ENCODE assay signal across 29 cellular contexts in genomic region chr4:32135642-32136041, GRCh38.
DNase-seq lines count a peak whose midpoint lies in the region; ATAC-seq, FAIRE-seq and TF ChIP-seq lines count a peak whose summit lies in the region.
"Had no signal": no experiment of that assay in that cellular context is flagged by ENCODE, and none has a peak within 500 bp of the region (broad histone marks: within the 10 kb centered on the region; RNA-seq: fewer than 3 reads in every experiment).

No MANE protein-coding gene starts in this region.

- H4K20me1 ChIP-seq in mammary epithelial cell (ENCODE audit: insufficient read depth, low read length) = no peaks in the 10 kb centered on the region
- H4K20me1 ChIP-seq in GM23338 (replicated peaks; ENCODE audit: insufficient read depth) = no peaks in the 10 kb centered on the region

- H3K4me2 ChIP-seq in A549 (0 out of 3 replicates have a peak overlapping the region, but pooled peaks have one; percentile 8), mammary epithelial cell (ENCODE audit: insufficient read depth, low read depth, low read length) (peak overlapping the region; percentile 65), GM23338 (no peak overlapping the region)

- H3K4me3 Mint-ChIP-seq in GM23338 = no peak overlapping the region
- H3K4me3 Mint-ChIP-seq in activated T-helper 1 cell treated with anti-CD3 and anti-CD28 coated beads, Interleukin-12 subunit alpha, Interleukin-12 subunit beta, Interleukin-2, Interleukin-4 antibody, amounts not matched to agents 30 ng/mL and 10 ng/mL and 1 ng/mL, durations not matched to agents 14 hours and 24 hours and 36 hours = no peak overlapping the region
- H3K4me3 Mint-ChIP-seq: activated CD4-positive, alpha-beta memory T cell treated with anti-CD3 and anti-CD28 coated beads for 36 hours; activated naive CD8-positive, alpha-beta T cell; mesothelial cell of epicardium; naive thymus-derived CD8-positive, alpha-beta T cell; T-cell had no signal

- no peak for TF ChIP-seq EP300 in A549 (IDR thresholded peaks at IDR 0.05)

- no peaks in the 10 kb centered on the region for H3F3A ChIP-seq in GM23338 (replicated peaks; ENCODE audit: low read depth)

- H3K4me1 ChIP-seq in A549 (peaks cover 6% of the 10 kb centered on the region; the same call in 1 of the 3 replicates), mammary epithelial cell (ENCODE audit: insufficient read depth, low read length) (peaks cover 42% of the 10 kb centered on the region), GM23338 (ENCODE audit: insufficient read depth) (peaks cover 3% of the 10 kb centered on the region)
- H3K4me1 ChIP-seq: esophagus muscularis mucosa, left lung, testis, uterus had no signal

- TF ChIP-seq CTCF in A549 (IDR thresholded peaks at IDR 0.05) (no peak), mammary epithelial cell (conservative IDR thresholded peaks at IDR 0.05 in 1 of 2, IDR thresholded peaks at IDR 0.05 in 1 of 2; ENCODE audit: extremely low read depth in 1 of 2, insufficient read depth in 1 of 2, low read depth in 1 of 2, low read length in 2 of 2) (no peak), GM23338 (conservative IDR thresholded peaks at IDR 0.05; ENCODE audit: low read depth in 2 of 2) (no peak)

- POLR2A ChIA-PET in A549 (lab: Yijun Ruan, JAX) = no interaction called here

- CTCF ChIA-PET in A549 (lab: Yijun Ruan, JAX) = no interaction called here
- CTCF ChIA-PET in mammary epithelial cell (lab: Charles Lee; ENCODE audit: low non-redundant PET) = no interaction called here

- no peaks in the 10 kb centered on the region for H3K27me3 ChIP-seq in mammary epithelial cell (ENCODE audit: insufficient read depth, low read length)
- no peaks in the 10 kb centered on the region for H3K27me3 ChIP-seq in GM23338 (ENCODE audit: insufficient read depth)
- H3K27me3 ChIP-seq: esophagus muscularis mucosa, left lung, ovary, SJCRH30, testis, uterus had no signal

- H3K36me3 Mint-ChIP-seq in GM23338 (ENCODE audit: low read depth) = no peaks in the 10 kb centered on the region
- H3K36me3 Mint-ChIP-seq in activated T-helper 1 cell treated with anti-CD3 and anti-CD28 coated beads, Interleukin-12 subunit alpha, Interleukin-12 subunit beta, Interleukin-2, Interleukin-4 antibody, amounts not matched to agents 30 ng/mL and 10 ng/mL and 1 ng/mL, durations not matched to agents 14 hours and 24 hours and 36 hours (ENCODE audit: low read depth) = no peaks in the 10 kb centered on the region
- H3K36me3 Mint-ChIP-seq: activated CD4-positive, alpha-beta memory T cell treated with anti-CD3 and anti-CD28 coated beads for 36 hours; activated naive CD8-positive, alpha-beta T cell; naive thymus-derived CD8-positive, alpha-beta T cell; T-cell had no signal

- in situ Hi-C loops in mammary epithelial cell (cut with MboI; ENCODE audit: low sequenced_read_pairs in 2 of 2) = no loop called here

- no peak overlapping the region for H2AFZ ChIP-seq in mammary epithelial cell (ENCODE audit: low read depth, low read length)
- H2AFZ ChIP-seq in GM23338 = no peak overlapping the region

- no peaks in the 10 kb centered on the region for H3K36me3 ChIP-seq in mammary epithelial cell (ENCODE audit: insufficient read depth, low read length)
- H3K36me3 ChIP-seq in GM23338 (ENCODE audit: insufficient read depth) = no peaks in the 10 kb centered on the region
- H3K36me3 ChIP-seq: esophagus muscularis mucosa, left lung, ovary, SJCRH30, uterus had no signal

- H3K27me3 Mint-ChIP-seq in GM23338 (ENCODE audit: insufficient read depth, low read depth, poor library complexity) = no peaks in the 10 kb centered on the region
- no peaks in the 10 kb centered on the region for H3K27me3 Mint-ChIP-seq in activated T-helper 1 cell treated with anti-CD3 and anti-CD28 coated beads, Interleukin-12 subunit alpha, Interleukin-12 subunit beta, Interleukin-2, Interleukin-4 antibody, amounts not matched to agents 30 ng/mL and 10 ng/mL and 1 ng/mL, durations not matched to agents 14 hours and 24 hours and 36 hours (ENCODE audit: insufficient read depth)
- H3K27me3 Mint-ChIP-seq: activated CD4-positive, alpha-beta memory T cell treated with anti-CD3 and anti-CD28 coated beads for 36 hours; activated naive CD8-positive, alpha-beta T cell; naive thymus-derived CD8-positive, alpha-beta T cell; T-cell had no signal

- no peak for TF ChIP-seq RAD21 in A549 (conservative IDR thresholded peaks at IDR 0.05 in 1 of 2, IDR thresholded peaks at IDR 0.05 in 1 of 2)

- no peak for TF ChIP-seq POLR2A in A549 (IDR thresholded peaks at IDR 0.05; ENCODE audit: low read length)

- H3K4me3 ChIP-seq in A549 (no peak overlapping the region), mammary epithelial cell (replicated peaks in 1 of 3; ENCODE audit: insufficient read depth in 1 of 3, low read depth in 2 of 3, low read length in 3 of 3) (no peak overlapping the region), GM23338 (no peak overlapping the region)
- H3K4me3 ChIP-seq: esophagus muscularis mucosa, left lung, ovary, SJCRH30, testis, uterus had no signal

- H3K9me3 Mint-ChIP-seq in GM23338 = no peaks in the 10 kb centered on the region
- no peaks in the 10 kb centered on the region for H3K9me3 Mint-ChIP-seq in activated T-helper 1 cell treated with anti-CD3 and anti-CD28 coated beads, Interleukin-12 subunit alpha, Interleukin-12 subunit beta, Interleukin-2, Interleukin-4 antibody, amounts not matched to agents 30 ng/mL and 10 ng/mL and 1 ng/mL, durations not matched to agents 14 hours and 24 hours and 36 hours

- FAIRE-seq in A549 (lab: Jason Lieb, UNC) = no peak
- FAIRE-seq: colon, D721Med had no signal

- dilution Hi-C loops in mammary epithelial cell (cut with HindIII; ENCODE audit: low sequenced_read_pairs) = no loop called here

- no TSS peak for BruUV-seq in mammary epithelial cell (replicated peaks; lab: Mats Ljungman, UMichigan)

- no peaks in the 10 kb centered on the region for H3K79me2 ChIP-seq in mammary epithelial cell (ENCODE audit: insufficient read depth, low read length)
- no peaks in the 10 kb centered on the region for H3K79me2 ChIP-seq in GM23338 (replicated peaks; ENCODE audit: insufficient read depth)

- 0 out of 2 replicates have a peak, but pooled peaks cover 9% of the 10 kb centered on the region for H3K9me2 ChIP-seq in GM23338 (ENCODE audit: insufficient read depth)

- peaks cover 11% of the 10 kb centered on the region for H3K4me1 Mint-ChIP-seq in GM23338
- H3K4me1 Mint-ChIP-seq in activated T-helper 1 cell treated with anti-CD3 and anti-CD28 coated beads, Interleukin-12 subunit alpha, Interleukin-12 subunit beta, Interleukin-2, Interleukin-4 antibody, amounts not matched to agents 30 ng/mL and 10 ng/mL and 1 ng/mL, durations not matched to agents 14 hours and 24 hours and 36 hours (ENCODE audit: low read depth) = no peaks in the 10 kb centered on the region
- H3K4me1 Mint-ChIP-seq: naive thymus-derived CD8-positive, alpha-beta T cell; T-cell had no signal

- H3K9ac ChIP-seq in mammary epithelial cell (ENCODE audit: insufficient read depth, low read length) = no peak overlapping the region

- H3K27ac Mint-ChIP-seq in GM23338 = no peak overlapping the region
- no peak overlapping the region for H3K27ac Mint-ChIP-seq in activated T-helper 1 cell treated with anti-CD3 and anti-CD28 coated beads, Interleukin-12 subunit alpha, Interleukin-12 subunit beta, Interleukin-2, Interleukin-4 antibody, amounts not matched to agents 30 ng/mL and 10 ng/mL and 1 ng/mL, durations not matched to agents 14 hours and 24 hours and 36 hours
- H3K27ac Mint-ChIP-seq: activated CD4-positive, alpha-beta memory T cell treated with anti-CD3 and anti-CD28 coated beads for 36 hours; activated naive CD8-positive, alpha-beta T cell; mesothelial cell of epicardium; naive thymus-derived CD8-positive, alpha-beta T cell; T-cell had no signal

- no peak overlapping the region for H3K27ac ChIP-seq in A549
- H3K27ac ChIP-seq in mammary epithelial cell (ENCODE audit: insufficient read depth, low read depth, low read length) = peak overlapping the region; percentile 94
- no peak overlapping the region for H3K27ac ChIP-seq in GM23338 (ENCODE audit: low read depth)
- H3K27ac ChIP-seq: C4-2B, esophagus muscularis mucosa, left lung, ovary, SJCRH30, testis, uterus had no signal

- no peaks in the 10 kb centered on the region for H3K9me3 ChIP-seq in A549
- peaks cover 9% of the 10 kb centered on the region for H3K9me3 ChIP-seq in mammary epithelial cell (replicated peaks; ENCODE audit: insufficient read depth, low read length)
- H3K9me3 ChIP-seq: ovary, SJCRH30, testis, uterus had no signal

- DNase-seq in A549 (ENCODE audit: low read depth in 1 of 2, low spot score in 1 of 2) = no peak
- DNase-seq in LHCN-M2 (ENCODE audit: low read depth) = peak; percentile 36
- DNase-seq in mammary epithelial cell = peak; percentile 86
- DNase-seq in fibroblast of the conjunctiva (ENCODE audit: low read depth) = peak; percentile 27
- DNase-seq in GDM1 (lab: John Stamatoyannopoulos, UW) = no peak
- DNase-seq in GM23338 (ENCODE audit: low spot score) = no peak
- DNase-seq in activated T-helper 1 cell treated with anti-CD3 and anti-CD28 coated beads, Interleukin-12 subunit alpha, Interleukin-12 subunit beta, Interleukin-2, Interleukin-4 antibody, amounts not matched to agents 30 ng/mL and 10 ng/mL and 1 ng/mL, durations not matched to agents 14 hours and 24 hours and 36 hours (ENCODE audit: low spot score) = no peak
- DNase-seq: activated CD4-positive, alpha-beta memory T cell treated with anti-CD3 and anti-CD28 coated beads for 36 hours; effector memory CD4-positive, alpha-beta T cell; EL; HCEC 1CT; head of caudate nucleus; left lung; naive thymus-derived CD8-positive, alpha-beta T cell; NCI-H446 treated with DMSO at 0.1 percent for 48 hours; ovary; SJCRH30; stimulated activated naive CD4-positive, alpha-beta T cell treated with Interleukin-2 at 50 U/mL for 16 hours; T-cell; testis; uterus had no signal

- intact Hi-C loops in mammary epithelial cell (cut with micrococcal nuclease) = loop anchor here (1.0 to 5.0 kb wide), 3 partner anchors 29 to 132 kb away; no protein-coding TSS in a partner anchor
- intact Hi-C loops in activated T-helper 1 cell treated with anti-CD3 and anti-CD28 coated beads, Interleukin-12 subunit alpha, Interleukin-12 subunit beta, Interleukin-2, Interleukin-4 antibody, amounts not matched to agents 30 ng/mL and 10 ng/mL and 1 ng/mL, durations not matched to agents 14 hours and 24 hours and 36 hours (cut with micrococcal nuclease) = no loop called here

- ATAC-seq in A549 (no peak), GM23338 (no peak), HG03460 (IDR thresholded peaks at IDR 0.05; ENCODE audit: unreplicated experiment) (no peak)
- ATAC-seq: activated CD4-positive, CD25-positive, alpha-beta regulatory T cell treated with anti-CD3 and anti-CD28 coated beads, Interleukin-2, amount 50 U/mL, for 24 hours; left lung; naive thymus-derived CD8-positive, alpha-beta T cell; T-cell had no signal

TF ChIP-seq in A549, 52 proteins besides CTCF, POLR2A, EP300 and RAD21:
- TF ChIP-seq JUNB (IDR thresholded peaks at IDR 0.05) (no peak), RCOR1 (IDR thresholded peaks at IDR 0.05; ENCODE audit: low read depth, low read length) (no peak)

TF ChIP-seq in GM23338, 12 proteins besides CTCF, POLR2A, EP300 and RAD21 (continues in another document):
- TF ChIP-seq STAT1 (IDR thresholded peaks at IDR 0.05; ENCODE audit: unreplicated experiment) = no peak
- TF ChIP-seq JUNB (IDR thresholded peaks at IDR 0.05; ENCODE audit: unreplicated experiment) = no peak

Comparison
In these comparisons a context has a peak if more than half of its experiments do, and no peak if none do; other contexts are left out.
1. DNase-seq: peak in LHCN-M2 (single experiment), mammary epithelial cell (single experiment) and fibroblast of the conjunctiva (single experiment); none in A549 (0 of 2), GDM1 (single experiment), GM23338 (single experiment) and activated T-helper 1 cell treated with anti-CD3 and anti-CD28 coated beads, Interleukin-12 subunit alpha, Interleukin-12 subunit beta, Interleukin-2, Interleukin-4 antibody, amounts not matched to agents 30 ng/mL and 10 ng/mL and 1 ng/mL, durations not matched to agents 14 hours and 24 hours and 36 hours (single experiment).